ENCODE assay signal across 25 cellular contexts in genomic region chr10:2936816-2937215, GRCh38.
"Had no signal": no experiment of that assay in that cellular context is flagged by ENCODE, and none has a peak within 500 bp of the region (broad histone marks: within the 10 kb centered on the region; RNA-seq: fewer than 3 reads in every experiment).

No MANE protein-coding gene starts in this region.

- H3K36me3 Mint-ChIP-seq: activated naive CD8-positive, alpha-beta T cell treated with anti-CD3 and anti-CD28 coated beads for 36 hours; naive thymus-derived CD8-positive, alpha-beta T cell had no signal

- H3K9me3 ChIP-seq: mucosa of descending colon, transverse colon, vagina had no signal

- H3K4me1 Mint-ChIP-seq: activated B cell treated with CpG ODN at 0.5 μM for 24 hours had no signal

- H3K27ac Mint-ChIP-seq: activated B cell treated with CpG ODN at 0.5 μM for 24 hours; activated CD8-positive, alpha-beta T cell treated with anti-CD3 and anti-CD28 coated beads for 36 hours; activated naive CD8-positive, alpha-beta T cell treated with anti-CD3 and anti-CD28 coated beads for 36 hours; endodermal cell; naive thymus-derived CD8-positive, alpha-beta T cell; T-helper 2 cell treated with Interferon-gamma antibody and Interleukin-4, amounts not matched to agents 5 μg/mL and 100 μg/mL, for 36 hours had no signal

- H3K4me3 ChIP-seq: dorsolateral prefrontal cortex, mucosa of descending colon, transverse colon, vagina had no signal

- H3K27ac ChIP-seq: dorsolateral prefrontal cortex, transverse colon, vagina had no signal

- H3K4me3 Mint-ChIP-seq: activated B cell treated with CpG ODN at 0.5 μM for 24 hours; activated CD8-positive, alpha-beta T cell treated with anti-CD3 and anti-CD28 coated beads for 36 hours; activated naive CD8-positive, alpha-beta T cell treated with anti-CD3 and anti-CD28 coated beads for 36 hours; endodermal cell; naive thymus-derived CD8-positive, alpha-beta T cell; T-helper 2 cell treated with Interferon-gamma antibody and Interleukin-4, amounts not matched to agents 5 μg/mL and 100 μg/mL, for 36 hours had no signal

- H3K27me3 ChIP-seq: vagina had no signal

- H3K9me3 Mint-ChIP-seq: activated B cell treated with CpG ODN at 0.5 μM for 24 hours; activated CD8-positive, alpha-beta T cell treated with anti-CD3 and anti-CD28 coated beads for 36 hours; activated naive CD8-positive, alpha-beta T cell treated with anti-CD3 and anti-CD28 coated beads for 36 hours; endodermal cell; naive thymus-derived CD8-positive, alpha-beta T cell; T-helper 2 cell treated with Interferon-gamma antibody and Interleukin-4, amounts not matched to agents 5 μg/mL and 100 μg/mL, for 36 hours had no signal

- H3K4me1 ChIP-seq: transverse colon, vagina had no signal

- DNase-seq: activated B cell treated with CpG ODN at 0.5 μM for 24 hours; activated CD4-positive, alpha-beta T cell treated with anti-CD3 and anti-CD28 coated beads for 48 hours; activated CD8-positive, alpha-beta memory T cell treated with anti-CD3 and anti-CD28 coated beads, Interleukin-2, amount 50 U/mL, for 4 hours; activated CD8-positive, alpha-beta T cell treated with anti-CD3 and anti-CD28 coated beads for 36 hours; activated gamma-delta T cell treated with Interleukin-2 at 50 U/mL for 16 hours; activated naive CD8-positive, alpha-beta T cell treated with anti-CD3 and anti-CD28 coated beads for 36 hours; activated T-cell treated with anti-CD3 and anti-CD28 coated beads, Interleukin-2, amount 50 U/mL, for 48 hours; anterior cingulate cortex; dorsolateral prefrontal cortex; endodermal cell; erythroblast; hippocampal formation; left colon; mucosa of descending colon; naive thymus-derived CD8-positive, alpha-beta T cell; posterior cingulate gyrus; right cardiac atrium; small intestine; stimulated activated CD4-positive, alpha-beta T cell treated with anti-CD3 and anti-CD28 coated beads, Interleukin-4, amount 100 ng/mL, for 4 hours; stimulated activated CD8-positive, alpha-beta memory T cell treated with anti-CD3 and anti-CD28 coated beads, Interleukin-4, amount 100 ng/mL, for 48 hours; stimulated activated naive CD4-positive, alpha-beta T cell treated with Interleukin-2 at 50 U/mL for 16 hours; substantia nigra; transverse colon had no signal

- H3K36me3 ChIP-seq: transverse colon, vagina had no signal

- ATAC-seq: activated CD8-positive, alpha-beta T cell treated with anti-CD3 and anti-CD28 coated beads for 36 hours; left colon; mucosa of descending colon; naive thymus-derived CD8-positive, alpha-beta T cell; right cardiac atrium had no signal
